In genomic region chr5:172764861-172765765, GRCh38 we compare ENCODE assay signal across 1 cellular context.
TF ChIP-seq lines count a peak whose summit lies in the region.

No MANE protein-coding gene starts in this region.

TF ChIP-seq in SK-N-SH treated with all-trans-retinoic acid at 6 μM for 48 hours, 23 proteins besides CTCF, POLR2A, EP300 and RAD21 (continued from another document):
- TF ChIP-seq, protein P1, sequence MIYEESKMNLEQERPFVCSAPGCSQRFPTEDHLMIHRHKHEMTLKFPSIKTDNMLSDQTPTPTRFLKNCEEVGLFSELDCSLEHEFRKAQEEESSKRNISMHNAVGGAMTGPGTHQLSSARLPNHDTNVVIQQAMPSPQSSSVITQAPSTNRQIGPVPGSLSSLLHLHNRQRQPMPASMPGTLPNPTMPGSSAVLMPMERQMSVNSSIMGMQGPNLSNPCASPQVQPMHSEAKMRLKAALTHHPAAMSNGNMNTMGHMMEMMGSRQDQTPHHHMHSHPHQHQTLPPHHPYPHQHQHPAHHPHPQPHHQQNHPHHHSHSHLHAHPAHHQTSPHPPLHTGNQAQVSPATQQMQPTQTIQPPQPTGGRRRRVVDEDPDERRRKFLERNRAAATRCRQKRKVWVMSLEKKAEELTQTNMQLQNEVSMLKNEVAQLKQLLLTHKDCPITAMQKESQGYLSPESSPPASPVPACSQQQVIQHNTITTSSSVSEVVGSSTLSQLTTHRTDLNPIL (CRISPR knock-in tag; IDR thresholded peaks at IDR 0.05; ENCODE audit: low read depth), result no peak
- no peak for TF ChIP-seq CSRNP3 (CRISPR knock-in tag; IDR thresholded peaks at IDR 0.05)
- TF ChIP-seq ZNF70 (CRISPR knock-in tag; IDR thresholded peaks at IDR 0.05), result no peak
- peak; percentile 35; the same call in 1 of the 2 replicates for TF ChIP-seq SNAI2 (CRISPR knock-in tag; IDR thresholded peaks at IDR 0.05)
